In the genomic region with DNA sequence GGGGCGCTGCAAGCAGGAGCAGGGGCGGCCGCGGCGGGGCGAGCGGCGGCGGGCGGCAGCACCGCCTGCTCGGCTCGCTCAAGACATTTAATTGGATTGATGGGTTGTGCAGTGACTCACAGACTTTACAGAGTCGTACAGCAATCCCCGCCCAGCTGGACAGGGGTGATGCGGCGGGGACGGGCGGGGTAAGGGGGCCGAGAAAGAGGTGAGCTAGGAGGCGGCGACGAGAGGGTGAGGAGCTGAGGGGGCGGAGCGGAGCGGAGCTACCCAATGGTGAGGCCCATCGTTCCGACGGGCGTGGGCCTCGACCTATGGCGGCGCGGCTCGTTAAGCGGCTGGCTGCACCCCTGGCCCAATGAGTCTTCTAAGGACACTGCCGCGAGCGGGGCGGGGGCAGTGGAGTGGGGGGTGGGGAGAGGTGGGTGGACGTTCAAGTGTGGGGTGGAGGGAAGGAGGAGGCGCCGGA, we compare ENCODE assay signal across 1 cellular context.
TF ChIP-seq lines count a peak whose summit lies in the region.

No MANE protein-coding gene starts in this region.

TF ChIP-seq in HepG2, 621 proteins besides CTCF, POLR2A, EP300 and RAD21 (continued from another document):
- TF ChIP-seq, protein P1, sequence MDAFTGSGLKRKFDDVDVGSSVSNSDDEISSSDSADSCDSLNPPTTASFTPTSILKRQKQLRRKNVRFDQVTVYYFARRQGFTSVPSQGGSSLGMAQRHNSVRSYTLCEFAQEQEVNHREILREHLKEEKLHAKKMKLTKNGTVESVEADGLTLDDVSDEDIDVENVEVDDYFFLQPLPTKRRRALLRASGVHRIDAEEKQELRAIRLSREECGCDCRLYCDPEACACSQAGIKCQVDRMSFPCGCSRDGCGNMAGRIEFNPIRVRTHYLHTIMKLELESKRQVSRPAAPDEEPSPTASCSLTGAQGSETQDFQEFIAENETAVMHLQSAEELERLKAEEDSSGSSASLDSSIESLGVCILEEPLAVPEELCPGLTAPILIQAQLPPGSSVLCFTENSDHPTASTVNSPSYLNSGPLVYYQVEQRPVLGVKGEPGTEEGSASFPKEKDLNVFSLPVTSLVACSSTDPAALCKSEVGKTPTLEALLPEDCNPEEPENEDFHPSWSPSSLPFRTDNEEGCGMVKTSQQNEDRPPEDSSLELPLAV (CRISPR knock-in tag; conservative IDR thresholded peaks at IDR 0.05; ENCODE audit: low read depth): no peak
- TF ChIP-seq ZNF160 (CRISPR knock-in tag; IDR thresholded peaks at IDR 0.05): 0 out of 2 replicates have a peak, but pooled peaks have one; percentile 35
- TF ChIP-seq SP2 (CRISPR knock-in tag; IDR thresholded peaks at IDR 0.05): no peak
- TF ChIP-seq HMGXB4 (CRISPR knock-in tag; IDR thresholded peaks at IDR 0.05; ENCODE audit: borderline replicate concordance in 1 of 2, low read depth in 1 of 2): peak in 1 of 2 experiments; percentile 22; a peak in 1 of 4 replicates
- TF ChIP-seq SIN3A (IDR thresholded peaks at IDR 0.05; ENCODE audit: borderline replicate concordance, low read depth, low read length): peak; percentile 91; the same call in 1 of the 2 replicates
- TF ChIP-seq YEATS4 (CRISPR knock-in tag; IDR thresholded peaks at IDR 0.05; ENCODE audit: borderline replicate concordance): 0 out of 2 replicates have a peak, but pooled peaks have one; percentile 20
- TF ChIP-seq, protein P2, sequence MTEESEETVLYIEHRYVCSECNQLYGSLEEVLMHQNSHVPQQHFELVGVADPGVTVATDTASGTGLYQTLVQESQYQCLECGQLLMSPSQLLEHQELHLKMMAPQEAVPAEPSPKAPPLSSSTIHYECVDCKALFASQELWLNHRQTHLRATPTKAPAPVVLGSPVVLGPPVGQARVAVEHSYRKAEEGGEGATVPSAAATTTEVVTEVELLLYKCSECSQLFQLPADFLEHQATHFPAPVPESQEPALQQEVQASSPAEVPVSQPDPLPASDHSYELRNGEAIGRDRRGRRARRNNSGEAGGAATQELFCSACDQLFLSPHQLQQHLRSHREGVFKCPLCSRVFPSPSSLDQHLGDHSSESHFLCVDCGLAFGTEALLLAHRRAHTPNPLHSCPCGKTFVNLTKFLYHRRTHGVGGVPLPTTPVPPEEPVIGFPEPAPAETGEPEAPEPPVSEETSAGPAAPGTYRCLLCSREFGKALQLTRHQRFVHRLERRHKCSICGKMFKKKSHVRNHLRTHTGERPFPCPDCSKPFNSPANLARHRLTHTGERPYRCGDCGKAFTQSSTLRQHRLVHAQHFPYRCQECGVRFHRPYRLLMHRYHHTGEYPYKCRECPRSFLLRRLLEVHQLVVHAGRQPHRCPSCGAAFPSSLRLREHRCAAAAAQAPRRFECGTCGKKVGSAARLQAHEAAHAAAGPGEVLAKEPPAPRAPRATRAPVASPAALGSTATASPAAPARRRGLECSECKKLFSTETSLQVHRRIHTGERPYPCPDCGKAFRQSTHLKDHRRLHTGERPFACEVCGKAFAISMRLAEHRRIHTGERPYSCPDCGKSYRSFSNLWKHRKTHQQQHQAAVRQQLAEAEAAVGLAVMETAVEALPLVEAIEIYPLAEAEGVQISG (CRISPR knock-in tag; IDR thresholded peaks at IDR 0.05): peak; percentile 47
- TF ChIP-seq NONO (IDR thresholded peaks at IDR 0.05): no peak
- TF ChIP-seq NONO (CRISPR knock-in tag; conservative IDR thresholded peaks at IDR 0.05): peak; percentile 29
- 0 out of 2 replicates have a peak, but pooled peaks have one; percentile 11 for TF ChIP-seq ZNF329 (CRISPR knock-in tag; IDR thresholded peaks at IDR 0.05; ENCODE audit: low read depth)
- no peak for TF ChIP-seq ZNF780A (CRISPR knock-in tag; IDR thresholded peaks at IDR 0.05)
- TF ChIP-seq, protein P3, sequence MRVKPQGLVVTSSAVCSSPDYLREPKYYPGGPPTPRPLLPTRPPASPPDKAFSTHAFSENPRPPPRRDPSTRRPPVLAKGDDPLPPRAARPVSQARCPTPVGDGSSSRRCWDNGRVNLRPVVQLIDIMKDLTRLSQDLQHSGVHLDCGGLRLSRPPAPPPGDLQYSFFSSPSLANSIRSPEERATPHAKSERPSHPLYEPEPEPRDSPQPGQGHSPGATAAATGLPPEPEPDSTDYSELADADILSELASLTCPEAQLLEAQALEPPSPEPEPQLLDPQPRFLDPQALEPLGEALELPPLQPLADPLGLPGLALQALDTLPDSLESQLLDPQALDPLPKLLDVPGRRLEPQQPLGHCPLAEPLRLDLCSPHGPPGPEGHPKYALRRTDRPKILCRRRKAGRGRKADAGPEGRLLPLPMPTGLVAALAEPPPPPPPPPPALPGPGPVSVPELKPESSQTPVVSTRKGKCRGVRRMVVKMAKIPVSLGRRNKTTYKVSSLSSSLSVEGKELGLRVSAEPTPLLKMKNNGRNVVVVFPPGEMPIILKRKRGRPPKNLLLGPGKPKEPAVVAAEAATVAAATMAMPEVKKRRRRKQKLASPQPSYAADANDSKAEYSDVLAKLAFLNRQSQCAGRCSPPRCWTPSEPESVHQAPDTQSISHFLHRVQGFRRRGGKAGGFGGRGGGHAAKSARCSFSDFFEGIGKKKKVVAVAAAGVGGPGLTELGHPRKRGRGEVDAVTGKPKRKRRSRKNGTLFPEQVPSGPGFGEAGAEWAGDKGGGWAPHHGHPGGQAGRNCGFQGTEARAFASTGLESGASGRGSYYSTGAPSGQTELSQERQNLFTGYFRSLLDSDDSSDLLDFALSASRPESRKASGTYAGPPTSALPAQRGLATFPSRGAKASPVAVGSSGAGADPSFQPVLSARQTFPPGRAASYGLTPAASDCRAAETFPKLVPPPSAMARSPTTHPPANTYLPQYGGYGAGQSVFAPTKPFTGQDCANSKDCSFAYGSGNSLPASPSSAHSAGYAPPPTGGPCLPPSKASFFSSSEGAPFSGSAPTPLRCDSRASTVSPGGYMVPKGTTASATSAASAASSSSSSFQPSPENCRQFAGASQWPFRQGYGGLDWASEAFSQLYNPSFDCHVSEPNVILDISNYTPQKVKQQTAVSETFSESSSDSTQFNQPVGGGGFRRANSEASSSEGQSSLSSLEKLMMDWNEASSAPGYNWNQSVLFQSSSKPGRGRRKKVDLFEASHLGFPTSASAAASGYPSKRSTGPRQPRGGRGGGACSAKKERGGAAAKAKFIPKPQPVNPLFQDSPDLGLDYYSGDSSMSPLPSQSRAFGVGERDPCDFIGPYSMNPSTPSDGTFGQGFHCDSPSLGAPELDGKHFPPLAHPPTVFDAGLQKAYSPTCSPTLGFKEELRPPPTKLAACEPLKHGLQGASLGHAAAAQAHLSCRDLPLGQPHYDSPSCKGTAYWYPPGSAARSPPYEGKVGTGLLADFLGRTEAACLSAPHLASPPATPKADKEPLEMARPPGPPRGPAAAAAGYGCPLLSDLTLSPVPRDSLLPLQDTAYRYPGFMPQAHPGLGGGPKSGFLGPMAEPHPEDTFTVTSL (CRISPR knock-in tag; IDR thresholded peaks at IDR 0.05; ENCODE audit: borderline replicate concordance): no peak
- no peak for TF ChIP-seq SP1 (IDR thresholded peaks at IDR 0.05)
- peak; percentile 48 for TF ChIP-seq SP1 (CRISPR knock-in tag; IDR thresholded peaks at IDR 0.05)
- TF ChIP-seq ZNF770 (CRISPR knock-in tag; IDR thresholded peaks at IDR 0.05): no peak
